7 cellular contexts compared by ENCODE assay signal in genomic region chr11:78884761-78885160, GRCh38.
"Had no signal": no experiment of that assay in that cellular context is flagged by ENCODE, and none has a peak within 500 bp of the region (broad histone marks: within the 10 kb centered on the region; RNA-seq: fewer than 3 reads in every experiment).

No MANE protein-coding gene starts in this region.

- ATAC-seq: K562 had no signal

- H3K27me3 Mint-ChIP-seq: IgD-negative memory B cell had no signal

- H3K4me3 Mint-ChIP-seq: IgD-negative memory B cell had no signal

- H3K36me3 Mint-ChIP-seq: IgD-negative memory B cell had no signal

- FAIRE-seq: HTR-8/SVneo, K562 had no signal

- H3K27ac ChIP-seq: HL-60 had no signal

- H3K27ac Mint-ChIP-seq: IgD-negative memory B cell had no signal

- DNase-seq: IMR-90, KBM-7, KG1 had no signal

- H3K4me3 ChIP-seq: K562 had no signal

- H3K4me1 Mint-ChIP-seq: IgD-negative memory B cell had no signal
